Comparison of ENCODE assay signal across 8 cellular contexts in the genomic region with DNA sequence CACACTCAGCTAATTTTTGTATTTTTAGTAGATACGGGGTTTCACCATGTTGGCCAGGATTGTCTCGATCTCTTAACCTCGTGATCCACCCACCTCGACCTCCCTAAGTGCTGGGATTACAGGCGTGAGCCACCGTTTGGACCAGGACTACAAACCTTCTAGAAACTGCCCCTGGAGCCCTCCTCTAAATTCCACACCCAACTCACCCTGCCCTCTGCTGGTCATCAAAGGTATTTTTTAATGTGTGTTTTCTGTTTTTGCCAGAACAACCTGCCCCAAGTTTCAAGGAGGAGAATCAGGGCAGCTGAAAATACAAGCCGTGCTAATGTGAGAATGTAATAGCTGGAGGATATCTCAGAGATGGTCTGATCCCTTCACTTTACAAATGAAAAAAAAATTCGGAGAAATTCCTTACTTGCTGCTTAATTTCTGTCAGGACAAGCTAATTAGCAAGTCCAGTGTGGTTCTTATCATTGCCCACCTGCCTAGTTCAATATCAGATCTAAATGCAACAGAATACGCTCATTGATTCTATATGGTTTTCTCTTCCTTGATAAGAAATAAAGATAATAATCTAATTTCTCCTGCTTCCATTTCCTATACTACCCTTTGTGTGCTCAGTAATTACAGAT. TPM values are rescaled to one million over a fixed set of nuclear protein-coding genes. Genes with fewer than 3 reads are reported as not detected.
A peak's percentile ranks its signal among the peaks of the same experiment; 100 is the strongest.
DNase-seq lines count a peak whose midpoint lies in the region; FAIRE-seq and TF ChIP-seq lines count a peak whose summit lies in the region.

No MANE protein-coding gene starts in this region.

- H3K27ac ChIP-seq in Peyer's patch (no peak overlapping the region), vagina (no peak overlapping the region), ovary (no peak overlapping the region)

- peaks cover 0 to 8% of the 10 kb centered on the region in 2 donors for H3K27me3 ChIP-seq in Peyer's patch
- no peaks in the 10 kb centered on the region for H3K27me3 ChIP-seq in vagina
- no peaks in the 10 kb centered on the region for H3K27me3 ChIP-seq in ovary

- H3K9me3 ChIP-seq in Peyer's patch (no peaks in the 10 kb centered on the region), vagina (no peaks in the 10 kb centered on the region), ovary (no peaks in the 10 kb centered on the region)

- no peak for TF ChIP-seq POLR2A in Peyer's patch (IDR thresholded peaks at IDR 0.05)
- TF ChIP-seq POLR2A in vagina (IDR thresholded peaks at IDR 0.05) = no peak
- TF ChIP-seq POLR2A in ovary (IDR thresholded peaks at IDR 0.05) = no peak

- H3K36me3 ChIP-seq in Peyer's patch (no peaks in the 10 kb centered on the region), vagina (no peaks in the 10 kb centered on the region), ovary (no peaks in the 10 kb centered on the region)

- peaks cover 0 to 7% (median 3%) of the 10 kb centered on the region in 4 donors for H3K4me1 ChIP-seq in Peyer's patch
- H3K4me1 ChIP-seq in vagina = peaks cover 6% of the 10 kb centered on the region
- H3K4me1 ChIP-seq in ovary (ENCODE audit: insufficient read depth) = peaks cover 5% of the 10 kb centered on the region

- DNase-seq in activated T-cell treated with anti-CD3 and anti-CD28 coated beads for 1 hour (ENCODE audit: low read depth) (peak; percentile 9), HTR-8/SVneo (ENCODE audit: insufficient read length, low spot score) (peak; percentile 29), Peyer's patch (peak in 1 of 3 donors; percentile 56), medulla oblongata (ENCODE audit: extremely low spot score) (peak; percentile 54), vagina (ENCODE audit: extremely low spot score in 2 of 2) (no peak), ovary (no peak)
- DNase-seq in activated T-cell treated with anti-CD3 and anti-CD28 coated beads, Interleukin-2, amount 50 U/mL, for 1 hour = no peak
- peak; percentile 13 for DNase-seq in central memory CD4-positive, alpha-beta T cell

- intact Hi-C loops in vagina (cut with DNase I) (no loop called here), ovary (cut with DNase I) (no loop called here)

- WGBS in ovary, 3 donors = 33 to 43% (median 38%) methylated on average over 9 of the region's 9 CpGs

- no peak for FAIRE-seq in HTR-8/SVneo (lab: Jason Lieb, UNC)

- TF ChIP-seq EP300 in ovary (IDR thresholded peaks at IDR 0.05) = no peak

- H3K4me3 ChIP-seq in Peyer's patch = no peak overlapping the region
- H3K4me3 ChIP-seq in vagina = no peak overlapping the region
- H3K4me3 ChIP-seq in ovary = no peak overlapping the region

- peak; percentile 15 to 60 (median 55) for TF ChIP-seq CTCF in Peyer's patch (IDR thresholded peaks at IDR 0.05)
- peak in 2 of 3 experiments; percentile 18 to 46 for TF ChIP-seq CTCF in vagina (IDR thresholded peaks at IDR 0.05)
- peak in 1 of 3 donors; percentile 20 for TF ChIP-seq CTCF in ovary (IDR thresholded peaks at IDR 0.05)

RNA-seq across cellular contexts. Expression of a gene that starts 4.1 kb away (rescaled TPM):
- total RNA-seq in Peyer's patch (10 to 100 TPM in 1 of 4 donors, 1 to 10 TPM in 1, under 1 TPM in 2; 0.18 to 11.6 (median 1.8) TPM), vagina (1.5 TPM), ovary (under 1 TPM; 0.23 to 0.95 (median 0.32) TPM)
- polyA plus RNA-seq in ovary = under 1 TPM; 0.40 to 0.67 TPM

Comparison
In these comparisons a context has a peak if more than half of its experiments do, and no peak if none do; other contexts are left out.
1. DNase-seq: peak in activated T-cell treated with anti-CD3 and anti-CD28 coated beads for 1 hour (single experiment), HTR-8/SVneo (single experiment), central memory CD4-positive, alpha-beta T cell (single experiment) and medulla oblongata (single experiment); none in activated T-cell treated with anti-CD3 and anti-CD28 coated beads, Interleukin-2, amount 50 U/mL, for 1 hour (single experiment), vagina (0 of 2) and ovary (0 of 5).